9 cellular contexts compared by ENCODE assay signal in the genomic region with DNA sequence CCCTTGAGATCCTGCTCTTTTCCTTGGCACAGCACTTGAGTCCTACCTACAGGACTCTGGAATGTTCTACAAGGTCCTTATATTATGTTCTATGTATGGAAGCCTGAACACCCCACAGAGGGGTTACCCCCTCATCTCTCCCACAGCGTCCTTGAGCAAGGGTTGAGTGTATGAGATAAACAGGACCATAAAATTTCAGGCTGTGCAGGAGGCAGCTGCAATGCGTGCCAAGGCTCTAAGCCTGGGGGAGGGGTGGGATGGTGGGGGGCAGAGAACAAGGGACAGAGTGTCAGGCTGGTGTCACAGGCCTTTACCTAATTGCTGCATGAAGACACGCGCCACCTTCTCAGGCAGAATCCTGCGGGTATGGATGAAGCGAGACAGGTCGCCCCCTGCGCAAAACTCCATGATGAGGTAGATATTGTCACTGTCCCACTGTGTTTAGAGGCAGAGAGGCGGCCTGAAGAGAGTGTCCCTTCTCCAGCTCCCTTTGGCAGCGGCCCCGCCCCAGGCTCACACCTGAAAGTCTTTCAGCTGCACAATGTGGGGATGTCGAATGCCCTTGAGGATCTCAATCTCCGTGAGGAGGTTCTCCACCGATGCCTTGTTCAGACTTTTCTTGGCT. TPM values are rescaled to one million over a fixed set of nuclear protein-coding genes. Genes with fewer than 3 reads are reported as not detected.
A peak's percentile ranks its signal among the peaks of the same experiment; 100 is the strongest.
DNase-seq lines count a peak whose midpoint lies in the region; ATAC-seq and TF ChIP-seq lines count a peak whose summit lies in the region.
"Had no signal": no experiment of that assay in that cellular context is flagged by ENCODE, and none has a peak within 500 bp of the region (broad histone marks: within the 10 kb centered on the region; RNA-seq: fewer than 3 reads in every experiment).

No MANE protein-coding gene starts in this region.

- H3K36me3 Mint-ChIP-seq in activated T-cell treated with anti-CD3 and anti-CD28 coated beads, Interleukin-2, amount 50 U/mL, for 24 hours (ENCODE audit: low read depth), result peaks cover 76% of the 10 kb centered on the region
- peaks cover 9% of the 10 kb centered on the region for H3K36me3 Mint-ChIP-seq in activated naive CD8-positive, alpha-beta T cell treated with anti-CD3 and anti-CD28 coated beads, Interleukin-2, amount 50 U/mL, for 24 hours (ENCODE audit: low read depth)

- no peaks in the 10 kb centered on the region for H3K27me3 ChIP-seq in layer of hippocampus (ENCODE audit: control insufficient read depth, insufficient read depth, low read length)
- H3K27me3 ChIP-seq in thoracic aorta (replicated peaks; ENCODE audit: insufficient read depth), result no peaks in the 10 kb centered on the region

- H3K9me3 Mint-ChIP-seq in activated T-cell treated with anti-CD3 and anti-CD28 coated beads, Interleukin-2, amount 50 U/mL, for 24 hours, result no peaks in the 10 kb centered on the region
- H3K9me3 Mint-ChIP-seq in activated naive CD8-positive, alpha-beta T cell treated with anti-CD3 and anti-CD28 coated beads, Interleukin-2, amount 50 U/mL, for 24 hours, result no peaks in the 10 kb centered on the region

- peak overlapping the region; percentile 92 for H3K27ac Mint-ChIP-seq in activated T-cell treated with anti-CD3 and anti-CD28 coated beads, Interleukin-2, amount 50 U/mL, for 24 hours
- H3K27ac Mint-ChIP-seq in activated naive CD8-positive, alpha-beta T cell treated with anti-CD3 and anti-CD28 coated beads, Interleukin-2, amount 50 U/mL, for 24 hours, result peak overlapping the region; percentile 15

- peak overlapping the region; percentile 93 for H3K4me3 Mint-ChIP-seq in activated T-cell treated with anti-CD3 and anti-CD28 coated beads, Interleukin-2, amount 50 U/mL, for 24 hours
- peak overlapping the region; percentile 89 for H3K4me3 Mint-ChIP-seq in activated naive CD8-positive, alpha-beta T cell treated with anti-CD3 and anti-CD28 coated beads, Interleukin-2, amount 50 U/mL, for 24 hours

- H3K4me3 ChIP-seq in thoracic aorta, result peak overlapping the region; percentile 96

- H3K27me3 Mint-ChIP-seq in activated T-cell treated with anti-CD3 and anti-CD28 coated beads, Interleukin-2, amount 50 U/mL, for 24 hours, result no peaks in the 10 kb centered on the region
- no peaks in the 10 kb centered on the region for H3K27me3 Mint-ChIP-seq in activated naive CD8-positive, alpha-beta T cell treated with anti-CD3 and anti-CD28 coated beads, Interleukin-2, amount 50 U/mL, for 24 hours

- peaks cover 51% of the 10 kb centered on the region for H3K4me1 Mint-ChIP-seq in activated T-cell treated with anti-CD3 and anti-CD28 coated beads, Interleukin-2, amount 50 U/mL, for 24 hours (ENCODE audit: low read depth)
- H3K4me1 Mint-ChIP-seq in activated naive CD8-positive, alpha-beta T cell treated with anti-CD3 and anti-CD28 coated beads, Interleukin-2, amount 50 U/mL, for 24 hours, result peaks cover 48% of the 10 kb centered on the region

- no peak for TF ChIP-seq CTCF in thoracic aorta (IDR thresholded peaks at IDR 0.05)

- no peak for ATAC-seq in activated naive CD8-positive, alpha-beta T cell treated with anti-CD3 and anti-CD28 coated beads, Interleukin-2, amount 50 U/mL, for 24 hours
- no peak for ATAC-seq in thoracic aorta (ENCODE audit: insufficient number of reproducible peaks, low FRiP score, low read depth)
- ATAC-seq in HG03354 (IDR thresholded peaks at IDR 0.05; ENCODE audit: poor library complexity, severe bottlenecking, unreplicated experiment), result no peak
- ATAC-seq in HG03439 (IDR thresholded peaks at IDR 0.05; ENCODE audit: unreplicated experiment), result no peak

- H3K9me3 ChIP-seq in thoracic aorta, result no peaks in the 10 kb centered on the region

- no peak for DNase-seq in activated T-cell treated with anti-CD3 and anti-CD28 coated beads, Interleukin-2, amount 50 U/mL, for 24 hours
- DNase-seq in activated T-cell treated with anti-CD3 and anti-CD28 coated beads, Interleukin-2, amount 50 U/mL, for 1 hour, result no peak
- DNase-seq in activated naive CD8-positive, alpha-beta T cell treated with anti-CD3 and anti-CD28 coated beads, Interleukin-2, amount 50 U/mL, for 24 hours, result no peak
- DNase-seq in thoracic aorta (ENCODE audit: low spot score) (no peak), iPS-NIHi7 (ENCODE audit: extremely low spot score) (no peak)
- DNase-seq: activated CD8-positive, alpha-beta memory T cell treated with anti-CD3 and anti-CD28 coated beads for 24 hours had no signal

- H3K27ac ChIP-seq in layer of hippocampus (ENCODE audit: low read depth, low read length) (peak overlapping the region; percentile 88), thoracic aorta (no peak overlapping the region)

- H3K36me3 ChIP-seq in thoracic aorta, result peaks cover 3% of the 10 kb centered on the region

- peaks cover 11 to 19% of the 10 kb centered on the region in 2 donors for H3K4me1 ChIP-seq in thoracic aorta (ENCODE audit: control insufficient read depth in 1 of 2, low read depth in 2 of 2)

RNA-seq across cellular contexts. Expression of a gene that starts 1.1 kb away (rescaled TPM):
- total RNA-seq in thoracic aorta, result 10 to 100 TPM; 34.9 to 72.2 TPM

RNA-seq across cellular contexts. Expression of a gene that starts 15.4 kb away (rescaled TPM):
- total RNA-seq in thoracic aorta, result not detected

RNA-seq across cellular contexts. Expression of a gene that starts 29.2 kb away (rescaled TPM):
- total RNA-seq in thoracic aorta, result not detected

RNA-seq across cellular contexts. Expression of a gene that starts 31.3 kb away (rescaled TPM):
- 10 to 100 TPM; 62.1 to 84.5 TPM for total RNA-seq in thoracic aorta

RNA-seq across cellular contexts. Expression of a gene that starts 48.0 kb away (rescaled TPM):
- 10 to 100 TPM; 45.6 to 65.5 TPM for total RNA-seq in thoracic aorta
